In the genomic region with DNA sequence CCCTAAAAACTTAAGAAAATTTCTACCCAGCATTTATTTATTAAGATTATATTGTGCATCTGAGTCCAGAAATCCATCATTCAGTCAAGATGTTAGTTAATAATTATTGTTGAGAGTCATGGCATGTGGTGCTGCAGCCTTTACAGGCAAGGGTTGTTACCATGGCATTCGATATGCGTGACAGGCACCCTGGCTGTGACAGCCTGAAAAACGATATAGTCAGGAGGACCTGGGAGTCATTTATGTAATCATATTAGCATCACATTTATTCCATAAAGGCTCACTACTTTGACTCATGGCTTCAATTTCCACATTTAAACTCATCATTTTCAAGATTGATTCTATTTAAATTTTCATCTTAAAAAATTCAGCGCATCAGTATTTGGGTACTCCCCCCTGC, we compare ENCODE assay signal across 20 cellular contexts.
DNase-seq lines count a peak whose midpoint lies in the region; ATAC-seq, FAIRE-seq and TF ChIP-seq lines count a peak whose summit lies in the region.
"Had no signal": no experiment of that assay in that cellular context is flagged by ENCODE, and none has a peak within 500 bp of the region (broad histone marks: within the 10 kb centered on the region; RNA-seq: fewer than 3 reads in every experiment).

No MANE protein-coding gene starts in this region.

- no peaks in the 10 kb centered on the region for H3K27me3 Mint-ChIP-seq in naive thymus-derived CD8-positive, alpha-beta T cell

- TF ChIP-seq RAD21 in SK-N-SH (IDR thresholded peaks at IDR 0.05; ENCODE audit: low read length) = no peak

- no peak overlapping the region for H3K9ac ChIP-seq in SK-N-SH

- no peaks in the 10 kb centered on the region for H4K20me1 ChIP-seq in SK-N-SH (ENCODE audit: insufficient read depth)

- POLR2A ChIA-PET in SK-N-SH (lab: Yijun Ruan, JAX) = no interaction called here
- POLR2A ChIA-PET in naive thymus-derived CD8-positive, alpha-beta T cell (lab: Charles Lee) = interaction anchor here (1.0 to 1.3 kb wide), 2 partner anchors 9 to 48 kb away, joined by 3 to 5 read pairs; no protein-coding TSS in a partner anchor

- FAIRE-seq in RCC 7860 (lab: Jason Lieb, UNC) = peak; percentile 93
- FAIRE-seq: H54 had no signal

- H2AFZ ChIP-seq in SK-N-SH (ENCODE audit: low read depth) = no peak overlapping the region

- H3K9me2 ChIP-seq in SK-N-SH = no peaks in the 10 kb centered on the region

- 49% methylated on average over 4 of the region's 4 CpGs for WGBS in SK-N-SH (ENCODE audit: low lambda C conversion rate)

- ATAC-seq in SK-N-SH treated with all-trans-retinoic acid at 6 μM for 48 hours = no peak
- no peak for ATAC-seq in naive thymus-derived CD8-positive, alpha-beta T cell
- ATAC-seq: CD8-positive, alpha-beta T cell; Panc1; right cardiac atrium had no signal

- H3K27ac ChIP-seq in SK-N-SH (ENCODE audit: low read depth in 2 of 2, low read length in 1 of 2) = no peak overlapping the region; a peak in 1 of 4 replicates

- peaks cover 29 to 46% of the 10 kb centered on the region in 2 experiments; a peak in 3 of 4 replicates for H3K4me1 ChIP-seq in SK-N-SH (ENCODE audit: control insufficient read depth in 1 of 2, insufficient read depth in 2 of 2, low read depth in 1 of 2, low read length in 1 of 2)

- H3K27me3 ChIP-seq in SK-N-SH (ENCODE audit: insufficient read depth) = no peaks in the 10 kb centered on the region

- 0 out of 4 replicates have a peak, but pooled peaks of 1 of the 2 experiments have one; percentile 22 for TF ChIP-seq EP300 in SK-N-SH (IDR thresholded peaks at IDR 0.05; ENCODE audit: borderline replicate concordance in 1 of 2, low read depth in 1 of 2, low read length in 1 of 2)

- H3K4me3 ChIP-seq in SK-N-SH (ENCODE audit: low read depth in 2 of 2, low read length in 1 of 2) = no peak overlapping the region

- H3K9me3 Mint-ChIP-seq in naive thymus-derived CD8-positive, alpha-beta T cell = peaks cover 0 to 4% (median 0%) of the 10 kb centered on the region in 9 donors
- H3K9me3 Mint-ChIP-seq: activated CD4-positive, alpha-beta memory T cell treated with anti-CD3 and anti-CD28 coated beads, Interleukin-2, amount 10 ng/mL, durations not matched to agents 7 days and 5 days; CD8-positive, alpha-beta T cell; central memory CD8-positive, alpha-beta T cell had no signal

- peaks cover 6% of the 10 kb centered on the region for H3F3A ChIP-seq in SK-N-SH (replicated peaks; ENCODE audit: insufficient read depth)

- H3K27ac Mint-ChIP-seq in naive thymus-derived CD8-positive, alpha-beta T cell = peak overlapping the region in 8 of 10 donors; percentile 24 to 82 (median 67)
- H3K27ac Mint-ChIP-seq: activated CD4-positive, alpha-beta memory T cell treated with anti-CD3 and anti-CD28 coated beads, Interleukin-2, amount 10 ng/mL, durations not matched to agents 7 days and 5 days had no signal

- peaks cover 27 to 54% (median 34%) of the 10 kb centered on the region in 4 donors for H3K4me1 Mint-ChIP-seq in naive thymus-derived CD8-positive, alpha-beta T cell
- H3K4me1 Mint-ChIP-seq: central memory CD8-positive, alpha-beta T cell had no signal

- DNase-seq in SK-N-SH = peak; percentile 30
- peak; percentile 36 for DNase-seq in Caki2 (ENCODE audit: low read depth)
- peak; percentile 73 for DNase-seq in RCC 7860 (ENCODE audit: low spot score)
- no peak for DNase-seq in naive thymus-derived CD8-positive, alpha-beta T cell
- no peak for DNase-seq in DMS153 (lab: John Stamatoyannopoulos, UW)
- no peak for DNase-seq in NAMALWA (ENCODE audit: low spot score)
- no peak for DNase-seq in activated CD4-positive, alpha-beta T cell treated with anti-CD3 and anti-CD28 coated beads for 4 hours
- DNase-seq: activated CD4-positive, alpha-beta memory T cell treated with anti-CD3 and anti-CD28 coated beads, Interleukin-2, amount 10 ng/mL, durations not matched to agents 7 days and 5 days; amniotic stem cell; CD8-positive, alpha-beta T cell; effector CD8-positive, alpha-beta T cell; KG1; midbrain; NCI-H1092 treated with DMSO at 0.1 percent for 48 hours; NCI-H446; right cardiac atrium had no signal

- no peaks in the 10 kb centered on the region for H3K36me3 Mint-ChIP-seq in naive thymus-derived CD8-positive, alpha-beta T cell
- H3K36me3 Mint-ChIP-seq: CD8-positive, alpha-beta T cell had no signal

- no peak for TF ChIP-seq CTCF in SK-N-SH (IDR thresholded peaks at IDR 0.05)

- no peak overlapping the region for H3K4me2 ChIP-seq in SK-N-SH

- no peaks in the 10 kb centered on the region for H3K36me3 ChIP-seq in SK-N-SH (replicated peaks in 1 of 2; ENCODE audit: control insufficient read depth in 1 of 2, insufficient read depth in 2 of 2, low read length in 1 of 2)

- in situ Hi-C loops in Caki2 (cut with HindIII; ENCODE audit: low pct_unique_long_range_greater_than_20kb, low sequenced_read_pairs) = no loop called here

- CTCF ChIA-PET in SK-N-SH (lab: Yijun Ruan, JAX) = interaction anchor here (0.8 kb wide), 1 partner anchor 157 kb away, joined by 3 read pairs; no protein-coding TSS in a partner anchor

- H3K9me3 ChIP-seq in SK-N-SH = no peaks in the 10 kb centered on the region

- peak overlapping the region in 9 of 10 donors; percentile 12 to 67 (median 34) for H3K4me3 Mint-ChIP-seq in naive thymus-derived CD8-positive, alpha-beta T cell
- H3K4me3 Mint-ChIP-seq: activated CD4-positive, alpha-beta memory T cell treated with anti-CD3 and anti-CD28 coated beads, Interleukin-2, amount 10 ng/mL, durations not matched to agents 7 days and 5 days; central memory CD8-positive, alpha-beta T cell had no signal

- H3K79me2 ChIP-seq in SK-N-SH (ENCODE audit: insufficient read depth) = no peaks in the 10 kb centered on the region

TF ChIP-seq in SK-N-SH, 30 proteins besides CTCF, POLR2A, EP300 and RAD21:
- TF ChIP-seq PBX3 (IDR thresholded peaks at IDR 0.05) = no peak
- peak; percentile 75; the same call in 1 of the 2 replicates for TF ChIP-seq MXI1 (IDR thresholded peaks at IDR 0.05; ENCODE audit: low read depth, low read length)
- no peak for TF ChIP-seq SIN3A (IDR thresholded peaks at IDR 0.05; ENCODE audit: borderline replicate concordance, low read depth, low read length)

TF ChIP-seq in SK-N-SH treated with all-trans-retinoic acid at 6 μM for 48 hours, 23 proteins besides CTCF, POLR2A, EP300 and RAD21:
- no peak for TF ChIP-seq GLIS3 (CRISPR knock-in tag; IDR thresholded peaks at IDR 0.05)
- TF ChIP-seq POU6F1 (CRISPR knock-in tag; IDR thresholded peaks at IDR 0.05; ENCODE audit: borderline replicate concordance, low read depth) = no peak
- TF ChIP-seq SNAI2 (CRISPR knock-in tag; IDR thresholded peaks at IDR 0.05) = no peak
- TF ChIP-seq ZNF565 (CRISPR knock-in tag; conservative IDR thresholded peaks at IDR 0.05; ENCODE audit: low read depth) = no peak
- TF ChIP-seq, protein P1, sequence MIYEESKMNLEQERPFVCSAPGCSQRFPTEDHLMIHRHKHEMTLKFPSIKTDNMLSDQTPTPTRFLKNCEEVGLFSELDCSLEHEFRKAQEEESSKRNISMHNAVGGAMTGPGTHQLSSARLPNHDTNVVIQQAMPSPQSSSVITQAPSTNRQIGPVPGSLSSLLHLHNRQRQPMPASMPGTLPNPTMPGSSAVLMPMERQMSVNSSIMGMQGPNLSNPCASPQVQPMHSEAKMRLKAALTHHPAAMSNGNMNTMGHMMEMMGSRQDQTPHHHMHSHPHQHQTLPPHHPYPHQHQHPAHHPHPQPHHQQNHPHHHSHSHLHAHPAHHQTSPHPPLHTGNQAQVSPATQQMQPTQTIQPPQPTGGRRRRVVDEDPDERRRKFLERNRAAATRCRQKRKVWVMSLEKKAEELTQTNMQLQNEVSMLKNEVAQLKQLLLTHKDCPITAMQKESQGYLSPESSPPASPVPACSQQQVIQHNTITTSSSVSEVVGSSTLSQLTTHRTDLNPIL (CRISPR knock-in tag; IDR thresholded peaks at IDR 0.05; ENCODE audit: low read depth) = no peak
- TF ChIP-seq ZFP3 (CRISPR knock-in tag; IDR thresholded peaks at IDR 0.05) = no peak
- no peak for TF ChIP-seq OSR1 (CRISPR knock-in tag; IDR thresholded peaks at IDR 0.05)

Comparison
In these comparisons a context has a peak if more than half of its experiments do, and no peak if none do; other contexts are left out.
1. DNase-seq: peak in SK-N-SH (single experiment), Caki2 (single experiment) and RCC 7860 (single experiment); none in naive thymus-derived CD8-positive, alpha-beta T cell (0 of 10), DMS153 (single experiment), NAMALWA (single experiment) and activated CD4-positive, alpha-beta T cell treated with anti-CD3 and anti-CD28 coated beads for 4 hours (0 of 2).